21 cellular contexts compared by ENCODE assay signal in the genomic region with DNA sequence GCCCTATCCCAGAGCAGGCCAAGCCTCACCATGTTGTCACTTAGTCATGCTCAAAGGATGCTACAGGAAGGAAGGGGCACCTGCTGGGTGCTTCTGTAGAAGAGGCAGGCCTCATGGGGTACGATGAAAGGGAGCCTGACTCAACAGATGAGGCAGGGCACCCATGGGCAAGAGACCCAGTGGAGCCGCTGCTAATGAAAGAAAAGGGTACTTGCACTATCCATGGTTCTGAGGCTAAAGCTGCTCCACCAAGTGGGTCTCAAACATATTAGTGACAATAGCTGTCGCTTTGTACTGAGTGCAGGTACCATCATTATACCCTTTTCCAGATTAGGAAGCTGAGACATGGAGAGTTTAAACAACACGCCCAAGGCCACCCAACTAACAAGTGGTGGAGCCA.
"Had no signal": no experiment of that assay in that cellular context is flagged by ENCODE, and none has a peak within 500 bp of the region (broad histone marks: within the 10 kb centered on the region; RNA-seq: fewer than 3 reads in every experiment).

No MANE protein-coding gene starts in this region.

- DNase-seq: cortex of kidney; effector CD8-positive, alpha-beta T cell; heart right ventricle; hypothalamus; left ventricle myocardium inferior; lower lobe of right lung; midbrain; nephron progenitor cell; stimulated activated CD4-positive, alpha-beta T cell treated with anti-CD3 and anti-CD28 coated beads, Interleukin-4, amount 100 ng/mL, for 1 hour; stimulated activated CD8-positive, alpha-beta memory T cell treated with anti-CD3 and anti-CD28 coated beads, Interleukin-4, amount 100 ng/mL, for 48 hours; stimulated activated naive CD8-positive, alpha-beta T cell treated with anti-CD3 and anti-CD28 coated beads, Interleukin-15, Interleukin-2, amounts not matched to agents 100 U/mL and 50 U/mL, for 24 hours; thyroid gland had no signal

- H3K27ac ChIP-seq: dorsolateral prefrontal cortex, heart right ventricle, left ventricle myocardium inferior, lower lobe of right lung, right atrium auricular region, suprapubic skin, thyroid gland had no signal

- ATAC-seq: esophagus mucosa; heart right ventricle; lower lobe of right lung; stimulated activated effector memory CD8-positive, alpha-beta T cell treated with anti-CD3 and anti-CD28 coated beads, Interleukin-12 subunit alpha, Interleukin-12 subunit beta, amount 100 ng/mL, for 72 hours; stimulated activated naive CD8-positive, alpha-beta T cell treated with anti-CD3 and anti-CD28 coated beads, Interleukin-15, Interleukin-2, amounts not matched to agents 100 U/mL and 50 U/mL, for 24 hours had no signal

- H3K27me3 Mint-ChIP-seq: central memory CD8-positive, alpha-beta T cell; memory B cell; type B pancreatic cell had no signal

- H3K9me3 Mint-ChIP-seq: central memory CD8-positive, alpha-beta T cell; memory B cell; stimulated activated effector memory CD8-positive, alpha-beta T cell treated with anti-CD3 and anti-CD28 coated beads, Interleukin-12 subunit alpha, Interleukin-12 subunit beta, amount 100 ng/mL, for 72 hours; type B pancreatic cell had no signal

- H3K27me3 ChIP-seq: dorsolateral prefrontal cortex, right atrium auricular region, suprapubic skin, thyroid gland had no signal

- H3K9me3 ChIP-seq: heart right ventricle, left ventricle myocardium inferior, lower lobe of right lung, right atrium auricular region, suprapubic skin, thyroid gland had no signal

- H3K27ac Mint-ChIP-seq: memory B cell; nephron progenitor cell; stimulated activated effector memory CD8-positive, alpha-beta T cell treated with anti-CD3 and anti-CD28 coated beads, Interleukin-12 subunit alpha, Interleukin-12 subunit beta, amount 100 ng/mL, for 72 hours; type B pancreatic cell had no signal

- H3K4me1 Mint-ChIP-seq: central memory CD8-positive, alpha-beta T cell; memory B cell; nephron progenitor cell; stimulated activated effector memory CD8-positive, alpha-beta T cell treated with anti-CD3 and anti-CD28 coated beads, Interleukin-12 subunit alpha, Interleukin-12 subunit beta, amount 100 ng/mL, for 72 hours had no signal

- H3K4me2 ChIP-seq: smooth muscle cell had no signal

- H3K36me3 Mint-ChIP-seq: memory B cell; stimulated activated effector memory CD8-positive, alpha-beta T cell treated with anti-CD3 and anti-CD28 coated beads, Interleukin-12 subunit alpha, Interleukin-12 subunit beta, amount 100 ng/mL, for 72 hours; type B pancreatic cell had no signal

- H3K4me1 ChIP-seq: heart right ventricle, left ventricle myocardium inferior, lower lobe of right lung, right atrium auricular region, suprapubic skin, thyroid gland had no signal

- H3K4me3 Mint-ChIP-seq: central memory CD8-positive, alpha-beta T cell; memory B cell; nephron progenitor cell; stimulated activated effector memory CD8-positive, alpha-beta T cell treated with anti-CD3 and anti-CD28 coated beads, Interleukin-12 subunit alpha, Interleukin-12 subunit beta, amount 100 ng/mL, for 72 hours; type B pancreatic cell had no signal
